In genomic region chr11:88188251-88189030, GRCh38 we compare ENCODE assay signal across 2 cellular contexts.
TF ChIP-seq lines count a peak whose summit lies in the region.

No MANE protein-coding gene starts in this region.

TF ChIP-seq in liver, 16 proteins besides CTCF, POLR2A, EP300 and RAD21:
- TF ChIP-seq NR2F2 (IDR thresholded peaks at IDR 0.05): peak; percentile 28
- TF ChIP-seq YY1 (IDR thresholded peaks at IDR 0.05): no peak
TF ChIP-seq in liver: peak in this region for 1.

TF ChIP-seq in K562, 482 proteins besides CTCF, POLR2A, EP300 and RAD21:
- TF ChIP-seq PKNOX1 (IDR thresholded peaks at IDR 0.05) (peak; percentile 56), FOSL1 (tag; conservative IDR thresholded peaks at IDR 0.05) (no peak), MEIS2 (IDR thresholded peaks at IDR 0.05; ENCODE audit: partially characterized antibody) (peak; percentile 67), ZNF668 (CRISPR knock-in tag; IDR thresholded peaks at IDR 0.05) (no peak), KLF1 (tag; IDR thresholded peaks at IDR 0.05) (no peak), PBX2 (CRISPR knock-in tag; IDR thresholded peaks at IDR 0.05; ENCODE audit: low read depth) (no peak), PBX2 (tag; conservative IDR thresholded peaks at IDR 0.05; ENCODE audit: low read depth) (peak; percentile 84), CBFA2T2 (conservative IDR thresholded peaks at IDR 0.05) (no peak)
